Comparison of ENCODE assay signal across 24 cellular contexts in genomic region chr17:12842936-12843335, GRCh38.
"Had no signal": no experiment of that assay in that cellular context is flagged by ENCODE, and none has a peak within 500 bp of the region (broad histone marks: within the 10 kb centered on the region; RNA-seq: fewer than 3 reads in every experiment).

No MANE protein-coding gene starts in this region.

- H3K9me3 ChIP-seq: lower lobe of right lung, mucosa of descending colon had no signal

- FAIRE-seq: colon, endothelial cell of umbilical vein, frontal cortex, islet of Langerhans, keratinocyte had no signal

- H3K36me3 Mint-ChIP-seq: naive B cell had no signal

- H3K4me3 ChIP-seq: coronary artery, dorsolateral prefrontal cortex, esophagus muscularis mucosa, heart right ventricle, left lung, lower lobe of right lung, mucosa of descending colon had no signal

- DNase-seq: dermis blood vessel endothelial cell; dorsolateral prefrontal cortex; effector CD4-positive, alpha-beta T cell; effector memory CD4-positive, alpha-beta T cell; glutamatergic neuron; head of caudate nucleus; heart right ventricle; hippocampal formation; left cardiac atrium; left lung; left ventricle myocardium superior; lower lobe of right lung; mesenchymal stem cell; mucosa of descending colon; naive B cell had no signal

- H3K27me3 ChIP-seq: dorsolateral prefrontal cortex, esophagus muscularis mucosa, foreskin keratinocyte, heart right ventricle, left lung had no signal

- ATAC-seq: foreskin keratinocyte, heart right ventricle, left cardiac atrium, left lung, left ventricle myocardium superior, lower lobe of right lung had no signal

- H3K27ac Mint-ChIP-seq: mesothelial cell of epicardium, naive B cell had no signal

- H3K36me3 ChIP-seq: esophagus muscularis mucosa, heart right ventricle, left lung, lower lobe of right lung had no signal

- H3K27ac ChIP-seq: coronary artery, dorsolateral prefrontal cortex, esophagus muscularis mucosa, foreskin keratinocyte, heart right ventricle, left lung, lower lobe of right lung had no signal

- H3K4me1 Mint-ChIP-seq: naive B cell had no signal

- H3K4me3 Mint-ChIP-seq: mesothelial cell of epicardium, naive B cell had no signal

- H3K4me1 ChIP-seq: foreskin keratinocyte, heart right ventricle, left lung, lower lobe of right lung had no signal

- H3K27me3 Mint-ChIP-seq: naive B cell had no signal
